2 cellular contexts compared by ENCODE assay signal in the genomic region with DNA sequence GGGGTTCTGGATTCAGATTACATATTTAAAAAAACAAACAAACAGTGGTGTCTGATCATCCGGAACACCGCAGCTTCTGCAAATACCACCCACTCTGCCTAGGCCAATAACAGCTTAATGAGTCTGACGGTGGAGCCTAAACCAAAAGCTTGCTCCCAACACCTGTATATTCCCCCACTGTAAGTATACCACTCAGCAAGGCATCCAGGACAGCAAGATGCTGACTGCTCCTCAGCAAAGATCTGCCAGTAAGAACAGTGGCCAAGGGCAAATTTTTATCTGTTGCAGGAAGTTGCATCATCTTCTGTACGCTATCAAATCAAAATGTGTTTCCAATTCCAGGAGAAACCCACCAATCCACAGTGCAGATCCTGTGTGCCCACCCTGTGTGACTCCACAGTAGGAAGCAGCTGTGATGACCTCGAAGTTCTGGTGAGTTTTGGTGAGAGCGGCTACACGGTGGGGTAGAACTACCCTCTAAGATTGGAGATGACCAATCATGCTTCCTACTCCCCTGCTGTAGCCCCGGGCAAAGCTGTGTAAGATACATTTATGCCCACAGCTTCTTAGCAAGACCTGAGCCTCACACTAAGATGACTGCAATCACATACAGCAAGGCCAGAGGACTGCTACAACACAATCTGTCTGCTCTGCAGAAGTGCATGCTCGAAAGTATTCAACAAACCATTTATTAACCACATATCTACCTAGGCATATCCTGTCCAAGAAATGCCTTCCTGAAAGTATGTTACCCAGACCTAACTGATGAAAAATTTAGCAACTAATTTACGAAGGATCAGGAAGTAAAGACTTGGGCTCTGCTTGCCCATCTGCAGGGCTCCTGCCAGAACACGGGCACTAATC.
A peak's percentile ranks its signal among the peaks of the same experiment; 100 is the strongest.
TF ChIP-seq lines count a peak whose summit lies in the region.

No MANE protein-coding gene starts in this region.

TF ChIP-seq in HCT116, 20 proteins besides CTCF, POLR2A, EP300 and RAD21:
- peak; percentile 86 for TF ChIP-seq CEBPB (IDR thresholded peaks at IDR 0.05; ENCODE audit: low read depth)
- no peak for TF ChIP-seq EZH2phosphoT487 (IDR thresholded peaks at IDR 0.05; ENCODE audit: borderline replicate concordance)
- no peak for TF ChIP-seq SRF (IDR thresholded peaks at IDR 0.05; ENCODE audit: low read depth)

TF ChIP-seq in endothelial cell of umbilical vein, 7 proteins besides CTCF, POLR2A, EP300 and RAD21:
- TF ChIP-seq FOS (IDR thresholded peaks at IDR 0.05; ENCODE audit: borderline replicate concordance, insufficient read depth, low read length), result no peak
- no peak for TF ChIP-seq POLR2AphosphoS5 (IDR thresholded peaks at IDR 0.05; ENCODE audit: insufficient read depth, low read depth, low read length)
- TF ChIP-seq GATA2 (IDR thresholded peaks at IDR 0.05; ENCODE audit: insufficient read depth, insufficient read length, low read depth, low read length), result no peak
- no peak for TF ChIP-seq EZH2 (IDR thresholded peaks at IDR 0.05; ENCODE audit: borderline replicate concordance, low read depth, low read length, severe bottlenecking)
- TF ChIP-seq JUN (IDR thresholded peaks at IDR 0.05; ENCODE audit: borderline replicate concordance, insufficient read depth, insufficient read length, low read depth), result no peak
- TF ChIP-seq, protein P1, sequence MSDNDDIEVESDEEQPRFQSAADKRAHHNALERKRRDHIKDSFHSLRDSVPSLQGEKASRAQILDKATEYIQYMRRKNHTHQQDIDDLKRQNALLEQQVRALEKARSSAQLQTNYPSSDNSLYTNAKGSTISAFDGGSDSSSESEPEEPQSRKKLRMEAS (IDR thresholded peaks at IDR 0.05; ENCODE audit: insufficient read depth, insufficient read length), result no peak
- no peak for TF ChIP-seq MYC (IDR thresholded peaks at IDR 0.05; ENCODE audit: low read depth, low read length)
